Comparison of ENCODE assay signal across 7 cellular contexts in genomic region chr21:6569587-6570392, GRCh38.
DNase-seq lines count a peak whose midpoint lies in the region; ATAC-seq lines count a peak whose summit lies in the region.
"Not testable (repeated sequence)": the region's sequence is repeated elsewhere in the genome, so short reads cannot be mapped to it uniquely, and the experiment has no call there.

No MANE protein-coding gene starts in this region.

- not testable (repeated sequence) for H3K27me3 ChIP-seq in right cardiac atrium (ENCODE audit: control insufficient read depth, insufficient read depth)

- ATAC-seq in GM18907 (IDR thresholded peaks at IDR 0.05; ENCODE audit: unreplicated experiment), result peak; percentile 74
- peak; percentile 62 for ATAC-seq in GM21576 (IDR thresholded peaks at IDR 0.05; ENCODE audit: unreplicated experiment)
- ATAC-seq in HG03175 (IDR thresholded peaks at IDR 0.05; ENCODE audit: unreplicated experiment), result peak; percentile 60
- ATAC-seq in T-cell (replicated peaks in 1 of 4), result peak; percentile 87 to 89 (median 88)
- ATAC-seq in activated naive CD8-positive, alpha-beta T cell treated with anti-CD3 and anti-CD28 coated beads, Interleukin-2, amount 50 U/mL, for 24 hours, result peak; percentile 81
- ATAC-seq in right cardiac atrium, result peak; percentile 87 to 91
- peak; percentile 95 for ATAC-seq in natural killer cell treated with Interleukin-12 subunit alpha and Interleukin-12 subunit beta and Interleukin-15 and Interleukin-18, amount 100 ng/mL, for 72 hours

- H3K9me3 Mint-ChIP-seq in T-cell; activated naive CD8-positive, alpha-beta T cell treated with anti-CD3 and anti-CD28 coated beads, Interleukin-2, amount 50 U/mL, for 24 hours; natural killer cell treated with Interleukin-12 subunit alpha and Interleukin-12 subunit beta and Interleukin-15 and Interleukin-18, amount 100 ng/mL, for 72 hours: not testable (repeated sequence)

- not testable (repeated sequence) for H3K27me3 Mint-ChIP-seq in T-cell; activated naive CD8-positive, alpha-beta T cell treated with anti-CD3 and anti-CD28 coated beads, Interleukin-2, amount 50 U/mL, for 24 hours; natural killer cell treated with Interleukin-12 subunit alpha and Interleukin-12 subunit beta and Interleukin-15 and Interleukin-18, amount 100 ng/mL, for 72 hours

- not testable (repeated sequence) for H3K4me1 Mint-ChIP-seq in T-cell; activated naive CD8-positive, alpha-beta T cell treated with anti-CD3 and anti-CD28 coated beads, Interleukin-2, amount 50 U/mL, for 24 hours; natural killer cell treated with Interleukin-12 subunit alpha and Interleukin-12 subunit beta and Interleukin-15 and Interleukin-18, amount 100 ng/mL, for 72 hours (ENCODE audit: low read depth in 2 of 2)

- CTCF ChIA-PET in T-cell (lab: Charles Lee), result not testable (repeated sequence)

- no CpG with 5 or more reads among the region's 19 CpGs for WGBS in right cardiac atrium

- not testable (repeated sequence) for H3K4me3 ChIP-seq in right cardiac atrium (ENCODE audit: low read length)

- not testable (repeated sequence) for H3K9me3 ChIP-seq in right cardiac atrium (ENCODE audit: control insufficient read depth, low read length)

- DNase-seq in T-cell; activated naive CD8-positive, alpha-beta T cell treated with anti-CD3 and anti-CD28 coated beads, Interleukin-2, amount 50 U/mL, for 24 hours; right cardiac atrium; natural killer cell treated with Interleukin-12 subunit alpha and Interleukin-12 subunit beta and Interleukin-15 and Interleukin-18, amount 100 ng/mL, for 72 hours (ENCODE audit: low spot score): not testable (repeated sequence)

- H3K4me1 ChIP-seq in right cardiac atrium (ENCODE audit: control insufficient read depth, insufficient read depth, low read length), result not testable (repeated sequence)

- not testable (repeated sequence) for H3K27ac ChIP-seq in right cardiac atrium (ENCODE audit: low read length)

- POLR2A ChIA-PET in T-cell (lab: Charles Lee), result not testable (repeated sequence)

- H3K36me3 Mint-ChIP-seq in T-cell; activated naive CD8-positive, alpha-beta T cell treated with anti-CD3 and anti-CD28 coated beads, Interleukin-2, amount 50 U/mL, for 24 hours (ENCODE audit: low read depth); natural killer cell treated with Interleukin-12 subunit alpha and Interleukin-12 subunit beta and Interleukin-15 and Interleukin-18, amount 100 ng/mL, for 72 hours: not testable (repeated sequence)

- intact Hi-C loops in right cardiac atrium (cut with DNase I), result not testable (repeated sequence)

- not testable (repeated sequence) for H3K4me3 Mint-ChIP-seq in T-cell; activated naive CD8-positive, alpha-beta T cell treated with anti-CD3 and anti-CD28 coated beads, Interleukin-2, amount 50 U/mL, for 24 hours; natural killer cell treated with Interleukin-12 subunit alpha and Interleukin-12 subunit beta and Interleukin-15 and Interleukin-18, amount 100 ng/mL, for 72 hours

- not testable (repeated sequence) for H3K27ac Mint-ChIP-seq in T-cell; activated naive CD8-positive, alpha-beta T cell treated with anti-CD3 and anti-CD28 coated beads, Interleukin-2, amount 50 U/mL, for 24 hours; natural killer cell treated with Interleukin-12 subunit alpha and Interleukin-12 subunit beta and Interleukin-15 and Interleukin-18, amount 100 ng/mL, for 72 hours
